ENCODE assay signal across 5 cellular contexts in genomic region chr5:17031878-17032277, GRCh38.
DNase-seq lines count a peak whose midpoint lies in the region; ATAC-seq and TF ChIP-seq lines count a peak whose summit lies in the region.
"Not testable (repeated sequence)": the region's sequence is repeated elsewhere in the genome, so short reads cannot be mapped to it uniquely, and the experiment has no call there.

No MANE protein-coding gene starts in this region.

- not testable (repeated sequence) for H2BK120ac ChIP-seq in neuronal stem cell (ENCODE audit: low read depth, low read length)

- H3K9me2 ChIP-seq in GM23338 (ENCODE audit: insufficient read depth): not testable (repeated sequence)

- H3K4me3 ChIP-seq in GM23338; endodermal cell (ENCODE audit: low read length); neuronal stem cell (ENCODE audit: low read length in 2 of 2): not testable (repeated sequence)

- not testable (repeated sequence) for H2BK12ac ChIP-seq in neuronal stem cell (ENCODE audit: low read length)

- H2AFZ ChIP-seq in GM23338: peak overlapping the region; percentile 47; the same call in 1 of the 2 replicates
- not testable (repeated sequence) for H2AFZ ChIP-seq in neuronal stem cell (ENCODE audit: low read length)

- H3K27me3 Mint-ChIP-seq in GM23338 (ENCODE audit: insufficient read depth, low read depth, poor library complexity); WTC11 (ENCODE audit: low read depth); endodermal cell (ENCODE audit: insufficient read depth); neural crest cell (ENCODE audit: low read depth): not testable (repeated sequence)

- H3K4me1 Mint-ChIP-seq in GM23338, WTC11, endodermal cell, neural crest cell: not testable (repeated sequence)

- H3K79me1 ChIP-seq in neuronal stem cell (ENCODE audit: low read depth, low read length): not testable (repeated sequence)

- TF ChIP-seq CTCF in GM23338 (conservative IDR thresholded peaks at IDR 0.05; ENCODE audit: low read depth in 2 of 2); WTC11 (IDR thresholded peaks at IDR 0.05); endodermal cell (conservative IDR thresholded peaks at IDR 0.05); neural crest cell (conservative IDR thresholded peaks at IDR 0.05): not testable (repeated sequence)

- H3K9ac ChIP-seq in endodermal cell (ENCODE audit: extremely low read depth, low read length, poor library complexity, severe bottlenecking); neuronal stem cell (ENCODE audit: low read depth, low read length, poor library complexity): not testable (repeated sequence)

- H3K18ac ChIP-seq in neuronal stem cell (ENCODE audit: low read length): peak overlapping the region; percentile 57

- H3K9me3 ChIP-seq in endodermal cell (ENCODE audit: control insufficient read depth, low read length); neuronal stem cell (replicated peaks in 1 of 2; ENCODE audit: control insufficient read depth in 2 of 2, insufficient read depth in 1 of 2, low read depth in 1 of 2, low read length in 2 of 2): not testable (repeated sequence)

- not testable (repeated sequence) for H4K20me1 ChIP-seq in GM23338 (replicated peaks; ENCODE audit: insufficient read depth)

- H3K27ac Mint-ChIP-seq in GM23338, WTC11: not testable (repeated sequence)
- H3K27ac Mint-ChIP-seq in endodermal cell (peak overlapping the region; percentile 30), neural crest cell (ENCODE audit: unreplicated experiment) (peak overlapping the region; percentile 75)

- H3K4me3 Mint-ChIP-seq in GM23338, WTC11, endodermal cell, neural crest cell: not testable (repeated sequence)

- POLR2A ChIA-PET in WTC11 (lab: Charles Lee): not testable (repeated sequence)

- not testable (repeated sequence) for H3K14ac ChIP-seq in neuronal stem cell (ENCODE audit: low read length)

- H3K27me3 ChIP-seq in GM23338 (ENCODE audit: insufficient read depth); endodermal cell (ENCODE audit: control insufficient read depth, insufficient read depth, low read length, poor library complexity, severe bottlenecking); neuronal stem cell (ENCODE audit: control insufficient read depth in 3 of 3, insufficient read depth in 3 of 3, low read depth in 1 of 3, low read length in 3 of 3): not testable (repeated sequence)

- H3K79me2 ChIP-seq in GM23338 (replicated peaks; ENCODE audit: insufficient read depth): not testable (repeated sequence)

- not testable (repeated sequence) for H3K4ac ChIP-seq in neuronal stem cell (ENCODE audit: low read length)

- WGBS in endodermal cell (ENCODE audit: insufficient coverage in 1 of 2, insufficient read length in 1 of 2), 2 experiments: 88 to 95% methylated on average over 4 to 8 of the region's 8 CpGs
- WGBS in neuronal stem cell (ENCODE audit: extremely low coverage in 2 of 2, insufficient read length in 2 of 2, insufficient replicate concordance in 1 of 2), 2 donors: no CpG with 5 or more reads among the region's 8 CpGs

- CTCF ChIA-PET in WTC11 (lab: Charles Lee): interaction anchor here (0.9 to 1.4 kb wide), 2 partner anchors 9 to 158 kb away, joined by 3 read pairs; no protein-coding TSS in a partner anchor

- not testable (repeated sequence) for H2AK5ac ChIP-seq in neuronal stem cell (ENCODE audit: low read depth, low read length)

- not testable (repeated sequence) for H2BK15ac ChIP-seq in neuronal stem cell (ENCODE audit: low read length)

- H2BK5ac ChIP-seq in neuronal stem cell (ENCODE audit: low read length): not testable (repeated sequence)

- H3K9me3 Mint-ChIP-seq in GM23338, neural crest cell: not testable (repeated sequence)
- H3K9me3 Mint-ChIP-seq in WTC11 (peaks cover 12% of the 10 kb centered on the region; the same call in 1 of the 2 replicates), endodermal cell (peaks cover 23% of the 10 kb centered on the region)

- H3K23ac ChIP-seq in neuronal stem cell (ENCODE audit: low read depth, low read length, poor library complexity): not testable (repeated sequence)

- not testable (repeated sequence) for DNase-seq in GM23338 (ENCODE audit: low spot score); WTC11 (ENCODE audit: low spot score); endodermal cell; neural crest cell (ENCODE audit: low read depth, low spot score); neuronal stem cell (ENCODE audit: low spot score)

- H4K8ac ChIP-seq in neuronal stem cell (ENCODE audit: low read depth, low read length): not testable (repeated sequence)

- H3K36me3 Mint-ChIP-seq in GM23338 (ENCODE audit: low read depth); WTC11; endodermal cell (ENCODE audit: low read depth); neural crest cell (ENCODE audit: low read depth): not testable (repeated sequence)

- not testable (repeated sequence) for H4K91ac ChIP-seq in neuronal stem cell (ENCODE audit: low read depth, low read length, poor library complexity)

- H3K27ac ChIP-seq in GM23338 (ENCODE audit: low read depth); endodermal cell (ENCODE audit: low read depth, low read length); neuronal stem cell (replicated peaks; ENCODE audit: low read length): not testable (repeated sequence)

- H3K4me1 ChIP-seq in GM23338 (ENCODE audit: insufficient read depth); endodermal cell (ENCODE audit: control insufficient read depth, insufficient read depth, low read length); neuronal stem cell (ENCODE audit: control insufficient read depth in 2 of 2, insufficient read depth in 1 of 2, low read depth in 1 of 2, low read length in 2 of 2): not testable (repeated sequence)

- not testable (repeated sequence) for H3F3A ChIP-seq in GM23338 (replicated peaks; ENCODE audit: low read depth)

- not testable (repeated sequence) for ATAC-seq in GM23338, WTC11

- not testable (repeated sequence) for H3K4me2 ChIP-seq in GM23338; neuronal stem cell (ENCODE audit: insufficient read depth, low read length, poor library complexity, severe bottlenecking)

- H3K36me3 ChIP-seq in GM23338 (ENCODE audit: insufficient read depth); endodermal cell (ENCODE audit: control insufficient read depth, insufficient read depth, low read length); neuronal stem cell (replicated peaks in 1 of 2; ENCODE audit: control insufficient read depth in 2 of 2, insufficient read depth in 2 of 2, low read length in 2 of 2): not testable (repeated sequence)

TF ChIP-seq in WTC11, 78 proteins besides CTCF, POLR2A, EP300 and RAD21:
- TF ChIP-seq NFYB (CRISPR knock-in tag; conservative IDR thresholded peaks at IDR 0.05; ENCODE audit: low read depth): peak; percentile 52
